19 cellular contexts compared by ENCODE assay signal in the genomic region with DNA sequence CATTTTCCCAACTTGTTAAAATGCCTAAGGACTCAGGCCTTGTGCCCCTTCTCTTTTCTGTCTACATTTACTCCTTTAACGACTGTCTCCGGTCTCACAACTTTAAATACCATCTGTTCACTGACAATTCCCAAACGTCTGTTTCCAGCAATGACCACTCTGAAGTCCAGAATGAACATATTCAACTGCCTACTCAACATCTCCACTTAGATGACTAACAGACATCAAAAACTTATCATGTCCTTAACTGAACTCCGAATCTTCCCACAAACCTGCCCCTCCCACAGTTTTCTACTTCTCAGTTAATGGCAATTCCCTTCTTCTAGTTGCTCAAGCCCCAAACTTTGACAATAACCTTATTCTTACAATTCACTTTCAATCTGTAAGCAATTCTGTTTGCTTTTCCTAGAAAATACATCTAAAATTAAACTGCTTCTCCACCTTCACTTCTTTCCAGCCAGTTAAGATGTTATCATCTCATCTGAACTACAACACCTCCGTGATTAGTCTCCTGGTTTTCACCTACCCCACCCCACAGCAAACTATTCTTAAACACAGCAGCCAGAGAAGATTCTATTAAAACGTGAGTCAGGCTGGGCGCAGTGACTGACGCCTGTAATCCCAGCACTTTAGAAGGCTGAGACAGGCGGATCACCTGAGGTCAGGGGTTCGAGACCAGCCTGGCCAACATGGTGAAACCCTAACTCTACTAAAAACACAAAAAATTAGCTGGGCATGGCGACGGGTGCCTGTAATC. TPM values are rescaled to one million over a fixed set of nuclear protein-coding genes. Genes with fewer than 3 reads are reported as not detected.
A peak's percentile ranks its signal among the peaks of the same experiment; 100 is the strongest.
DNase-seq lines count a peak whose midpoint lies in the region; ATAC-seq lines count a peak whose summit lies in the region.
"Had no signal": no experiment of that assay in that cellular context is flagged by ENCODE, and none has a peak within 500 bp of the region (broad histone marks: within the 10 kb centered on the region; RNA-seq: fewer than 3 reads in every experiment).

No MANE protein-coding gene starts in this region.

- H3K27ac Mint-ChIP-seq in activated naive CD8-positive, alpha-beta T cell treated with anti-CD3 and anti-CD28 coated beads, Interleukin-2, amount 50 U/mL, for 24 hours: peak overlapping the region; percentile 4

- H4K8ac ChIP-seq in mesenchymal stem cell (ENCODE audit: low read length): no peak overlapping the region

- H3K9me3 Mint-ChIP-seq in activated naive CD8-positive, alpha-beta T cell treated with anti-CD3 and anti-CD28 coated beads, Interleukin-2, amount 50 U/mL, for 24 hours: no peaks in the 10 kb centered on the region

- no peaks in the 10 kb centered on the region for H3K4me1 ChIP-seq in mesenchymal stem cell (ENCODE audit: control insufficient read depth, insufficient read depth, low read depth, low read length)

- no peak overlapping the region for H3K27ac ChIP-seq in mesenchymal stem cell (ENCODE audit: low read length, poor library complexity, severe bottlenecking)
- H3K27ac ChIP-seq: BLaER1 treated with 17β-estradiol and CSF1 and Interleukin-3, amounts not matched to agents 10 nM and 100 nM; esophagus muscularis mucosa; PC-9; psoas muscle; vagina had no signal

- no peak overlapping the region for H3K4me2 ChIP-seq in mesenchymal stem cell (ENCODE audit: low read length, poor library complexity, severe bottlenecking)

- H3K27me3 ChIP-seq in mesenchymal stem cell (ENCODE audit: control insufficient read depth in 1 of 2, insufficient read depth in 1 of 2, low read length in 2 of 2): no peaks in the 10 kb centered on the region
- H3K27me3 ChIP-seq: BLaER1 treated with 17β-estradiol and CSF1 and Interleukin-3, amounts not matched to agents 10 nM and 100 nM; esophagus muscularis mucosa; vagina had no signal

- peaks cover 8% of the 10 kb centered on the region for H3K79me1 ChIP-seq in mesenchymal stem cell (replicated peaks; ENCODE audit: low read length, poor library complexity, severe bottlenecking)

- no peak overlapping the region for H2AK5ac ChIP-seq in mesenchymal stem cell (ENCODE audit: low read length, severe bottlenecking)

- peaks cover 52% of the 10 kb centered on the region for H3K4me1 Mint-ChIP-seq in activated naive CD8-positive, alpha-beta T cell treated with anti-CD3 and anti-CD28 coated beads, Interleukin-2, amount 50 U/mL, for 24 hours

- peaks cover 1% of the 10 kb centered on the region for H3K36me3 Mint-ChIP-seq in activated naive CD8-positive, alpha-beta T cell treated with anti-CD3 and anti-CD28 coated beads, Interleukin-2, amount 50 U/mL, for 24 hours (ENCODE audit: low read depth)

- H3K18ac ChIP-seq in mesenchymal stem cell (ENCODE audit: low read depth in 1 of 2, low read length in 2 of 2): no peak overlapping the region

- no peak overlapping the region for H3K4ac ChIP-seq in mesenchymal stem cell (ENCODE audit: low read depth in 1 of 2, low read length in 2 of 2)

- H3K9me3 ChIP-seq in mesenchymal stem cell (ENCODE audit: control insufficient read depth, low read length): no peaks in the 10 kb centered on the region
- H3K9me3 ChIP-seq: BLaER1 treated with 17β-estradiol and CSF1 and Interleukin-3, amounts not matched to agents 10 nM and 100 nM; esophagus muscularis mucosa; psoas muscle; vagina had no signal

- ATAC-seq in activated naive CD8-positive, alpha-beta T cell treated with anti-CD3 and anti-CD28 coated beads, Interleukin-2, amount 50 U/mL, for 24 hours: no peak
- ATAC-seq in HG03571 (IDR thresholded peaks at IDR 0.05; ENCODE audit: unreplicated experiment) (no peak), HG02571 (IDR thresholded peaks at IDR 0.05; ENCODE audit: unreplicated experiment) (no peak)
- ATAC-seq: psoas muscle had no signal

- H2AFZ ChIP-seq in mesenchymal stem cell (ENCODE audit: low read depth, low read length): no peak overlapping the region
- H2AFZ ChIP-seq: PC-9 had no signal

- H3K14ac ChIP-seq in mesenchymal stem cell (ENCODE audit: low read length in 2 of 2): no peak overlapping the region

- WGBS in mesenchymal stem cell: 89% methylated on average over 12 of the region's 12 CpGs

- H2BK120ac ChIP-seq in mesenchymal stem cell (ENCODE audit: low read depth, low read length): no peak overlapping the region

- H3K27me3 Mint-ChIP-seq in activated naive CD8-positive, alpha-beta T cell treated with anti-CD3 and anti-CD28 coated beads, Interleukin-2, amount 50 U/mL, for 24 hours: no peaks in the 10 kb centered on the region

- no peaks in the 10 kb centered on the region for H3K36me3 ChIP-seq in mesenchymal stem cell (ENCODE audit: control insufficient read depth in 1 of 2, insufficient read depth in 2 of 2, low read depth in 1 of 2, low read length in 2 of 2)
- H3K36me3 ChIP-seq: esophagus muscularis mucosa, vagina had no signal

- H2BK12ac ChIP-seq in mesenchymal stem cell (ENCODE audit: low read length in 2 of 2): no peak overlapping the region

- peak overlapping the region in 1 of 2 experiments; percentile 25 for H3K4me3 ChIP-seq in mesenchymal stem cell (ENCODE audit: insufficient read depth in 1 of 2, low read depth in 1 of 2, low read length in 2 of 2)
- H3K4me3 ChIP-seq: BLaER1 treated with 17β-estradiol and CSF1 and Interleukin-3, amounts not matched to agents 10 nM and 100 nM; esophagus muscularis mucosa; PC-9; psoas muscle; vagina had no signal

- H3K9ac ChIP-seq in mesenchymal stem cell (ENCODE audit: low read length): peak overlapping the region; percentile 64
- H3K9ac ChIP-seq: BLaER1 treated with 17β-estradiol and CSF1 and Interleukin-3, amounts not matched to agents 10 nM and 100 nM had no signal

- H4K91ac ChIP-seq in mesenchymal stem cell (ENCODE audit: low read length): no peak overlapping the region

- H3K23ac ChIP-seq in mesenchymal stem cell (ENCODE audit: low read length in 2 of 2): no peak overlapping the region

- peak; percentile 51 for DNase-seq in AG08395 (ENCODE audit: low spot score)
- peak; percentile 53 for DNase-seq in EL
- no peak for DNase-seq in activated naive CD8-positive, alpha-beta T cell treated with anti-CD3 and anti-CD28 coated beads, Interleukin-2, amount 50 U/mL, for 24 hours
- peak; percentile 55 for DNase-seq in mesenchymal stem cell
- no peak for DNase-seq in A172 (ENCODE audit: low spot score)
- no peak for DNase-seq in retina
- DNase-seq: activated naive CD4-positive, alpha-beta T cell treated with Interleukin-2 at 50 U/mL for 16 hours; cerebellar nuclear complex; HCEC 1CT; NCI-H1092; NCI-H345; PC-9; psoas muscle; stimulated activated CD4-positive, alpha-beta T cell treated with anti-CD3 and anti-CD28 coated beads, Interleukin-2, amount 100 ng/mL, for 24 hours had no signal

- H2BK15ac ChIP-seq in mesenchymal stem cell (ENCODE audit: low read depth, poor library complexity, severe bottlenecking): no peak overlapping the region

- no peak overlapping the region for H2BK5ac ChIP-seq in mesenchymal stem cell (ENCODE audit: low read depth, low read length, poor library complexity, severe bottlenecking)

- no peak overlapping the region for H3K4me3 Mint-ChIP-seq in activated naive CD8-positive, alpha-beta T cell treated with anti-CD3 and anti-CD28 coated beads, Interleukin-2, amount 50 U/mL, for 24 hours

RNA-seq across cellular contexts. Expression of a gene that starts 2.9 kb away (rescaled TPM):
- 28.9 TPM for polyA plus RNA-seq in mesenchymal stem cell (2013, experiment 1 of 2)
- 30.1 TPM for polyA plus RNA-seq in mesenchymal stem cell (2013, experiment 2 of 2)
- total RNA-seq in A172 (2014; rRNA removed; shearing (Covaris generic)): 74.8 and 127 TPM in 2 replicates

Comparison
In these comparisons a context has a peak if more than half of its experiments do, and no peak if none do; other contexts are left out.
1. DNase-seq: peak in AG08395 (single experiment), EL (single experiment) and mesenchymal stem cell (single experiment); none in activated naive CD8-positive, alpha-beta T cell treated with anti-CD3 and anti-CD28 coated beads, Interleukin-2, amount 50 U/mL, for 24 hours (single experiment), A172 (single experiment) and retina (single experiment).